Comparison of ENCODE assay signal across 8 cellular contexts in genomic region chr14:91009501-91010152, GRCh38. TPM values are rescaled to one million over a fixed set of nuclear protein-coding genes. Genes with fewer than 3 reads are reported as not detected.
A peak's percentile ranks its signal among the peaks of the same experiment; 100 is the strongest.
DNase-seq lines count a peak whose midpoint lies in the region; ATAC-seq and FAIRE-seq lines count a peak whose summit lies in the region.

No MANE protein-coding gene starts in this region.

- WGBS in neuronal stem cell (ENCODE audit: extremely low coverage in 2 of 2, insufficient read length in 2 of 2, insufficient replicate concordance in 1 of 2), 2 donors = no CpG with 5 or more reads among the region's 3 CpGs

- H2BK12ac ChIP-seq in neuronal stem cell (ENCODE audit: low read length) = no peak overlapping the region

- H3K9ac ChIP-seq in neuronal stem cell (ENCODE audit: low read depth, low read length, poor library complexity) = no peak overlapping the region

- H2AK5ac ChIP-seq in neuronal stem cell (ENCODE audit: low read depth, low read length) = no peak overlapping the region

- FAIRE-seq in GM19239 (lab: Jason Lieb, UNC) = peak; percentile 97

- H3K4me2 ChIP-seq in neuronal stem cell (ENCODE audit: insufficient read depth, low read length, poor library complexity, severe bottlenecking) = no peak overlapping the region

- peak; percentile 93 to 99 for DNase-seq in AML-193 (lab: John Stamatoyannopoulos, UW)
- peak; percentile 41 for DNase-seq in GM19239 (ENCODE audit: insufficient read length, low spot score)
- no peak for DNase-seq in activated CD4-positive, alpha-beta memory T cell treated with anti-CD3 and anti-CD28 coated beads for 36 hours
- DNase-seq in neuronal stem cell (ENCODE audit: low spot score) = no peak
- no peak for DNase-seq in NCI-H748 treated with DMSO at 0.1 percent for 48 hours (lab: John Stamatoyannopoulos, UW)
- DNase-seq in NCI-H2107 (lab: John Stamatoyannopoulos, UW) = no peak

- no peak overlapping the region for H3K23ac ChIP-seq in neuronal stem cell (ENCODE audit: low read depth, low read length, poor library complexity)

- H3K4me3 Mint-ChIP-seq in activated CD4-positive, alpha-beta memory T cell treated with anti-CD3 and anti-CD28 coated beads for 36 hours = no peak overlapping the region
- peak overlapping the region; percentile 57 for H3K4me3 Mint-ChIP-seq in stimulated activated naive CD8-positive, alpha-beta T cell treated with anti-CD3 and anti-CD28 coated beads, Interleukin-15, Interleukin-2, amounts not matched to agents 100 ng/mL and 50 ng/mL, for 24 hours

- no peaks in the 10 kb centered on the region for H3K9me3 ChIP-seq in neuronal stem cell (replicated peaks in 1 of 2; ENCODE audit: control insufficient read depth in 2 of 2, insufficient read depth in 1 of 2, low read depth in 1 of 2, low read length in 2 of 2)

- H3K9me3 Mint-ChIP-seq in activated CD4-positive, alpha-beta memory T cell treated with anti-CD3 and anti-CD28 coated beads for 36 hours = no peaks in the 10 kb centered on the region
- H3K9me3 Mint-ChIP-seq in stimulated activated naive CD8-positive, alpha-beta T cell treated with anti-CD3 and anti-CD28 coated beads, Interleukin-15, Interleukin-2, amounts not matched to agents 100 ng/mL and 50 ng/mL, for 24 hours = no peaks in the 10 kb centered on the region

- intact Hi-C loops in activated CD4-positive, alpha-beta memory T cell treated with anti-CD3 and anti-CD28 coated beads for 36 hours (cut with micrococcal nuclease) = loop anchor here (2.0 kb wide), 1 partner anchor 17 kb away; no protein-coding TSS in a partner anchor

- peak; percentile 94 for ATAC-seq in HG03135 (IDR thresholded peaks at IDR 0.05; ENCODE audit: unreplicated experiment)

- H3K4ac ChIP-seq in neuronal stem cell (ENCODE audit: low read length) = no peak overlapping the region

- H3K14ac ChIP-seq in neuronal stem cell (ENCODE audit: low read length) = no peak overlapping the region

- H2BK120ac ChIP-seq in neuronal stem cell (ENCODE audit: low read depth, low read length) = no peak overlapping the region

- H3K4me3 ChIP-seq in neuronal stem cell (ENCODE audit: low read length in 2 of 2) = no peak overlapping the region

- no peak overlapping the region for H2AFZ ChIP-seq in neuronal stem cell (ENCODE audit: low read length)

- H4K91ac ChIP-seq in neuronal stem cell (ENCODE audit: low read depth, low read length, poor library complexity) = no peak overlapping the region

- no peaks in the 10 kb centered on the region for H3K27me3 Mint-ChIP-seq in activated CD4-positive, alpha-beta memory T cell treated with anti-CD3 and anti-CD28 coated beads for 36 hours
- H3K27me3 Mint-ChIP-seq in stimulated activated naive CD8-positive, alpha-beta T cell treated with anti-CD3 and anti-CD28 coated beads, Interleukin-15, Interleukin-2, amounts not matched to agents 100 ng/mL and 50 ng/mL, for 24 hours = no peaks in the 10 kb centered on the region

- no peak overlapping the region for H3K18ac ChIP-seq in neuronal stem cell (ENCODE audit: low read length)

- H3K27ac ChIP-seq in neuronal stem cell (replicated peaks; ENCODE audit: low read length) = no peak overlapping the region

- POLR2A ChIA-PET in activated CD4-positive, alpha-beta memory T cell treated with anti-CD3 and anti-CD28 coated beads for 36 hours (lab: Charles Lee) = no interaction called here

- H2BK15ac ChIP-seq in neuronal stem cell (ENCODE audit: low read length) = no peak overlapping the region

- no peaks in the 10 kb centered on the region for H3K36me3 ChIP-seq in neuronal stem cell (replicated peaks in 1 of 2; ENCODE audit: control insufficient read depth in 2 of 2, insufficient read depth in 2 of 2, low read length in 2 of 2)

- no peak overlapping the region for H4K8ac ChIP-seq in neuronal stem cell (ENCODE audit: low read depth, low read length)

- no peaks in the 10 kb centered on the region for H3K36me3 Mint-ChIP-seq in activated CD4-positive, alpha-beta memory T cell treated with anti-CD3 and anti-CD28 coated beads for 36 hours
- no peaks in the 10 kb centered on the region for H3K36me3 Mint-ChIP-seq in stimulated activated naive CD8-positive, alpha-beta T cell treated with anti-CD3 and anti-CD28 coated beads, Interleukin-15, Interleukin-2, amounts not matched to agents 100 ng/mL and 50 ng/mL, for 24 hours (ENCODE audit: low read depth)

- no peaks in the 10 kb centered on the region for H3K79me1 ChIP-seq in neuronal stem cell (ENCODE audit: low read depth, low read length)

- no peaks in the 10 kb centered on the region for H3K4me1 ChIP-seq in neuronal stem cell (ENCODE audit: control insufficient read depth in 2 of 2, insufficient read depth in 1 of 2, low read depth in 1 of 2, low read length in 2 of 2)

- no peak overlapping the region for H2BK5ac ChIP-seq in neuronal stem cell (ENCODE audit: low read length)

- peak overlapping the region; percentile 2 for H3K27ac Mint-ChIP-seq in activated CD4-positive, alpha-beta memory T cell treated with anti-CD3 and anti-CD28 coated beads for 36 hours
- peak overlapping the region; percentile 65 for H3K27ac Mint-ChIP-seq in stimulated activated naive CD8-positive, alpha-beta T cell treated with anti-CD3 and anti-CD28 coated beads, Interleukin-15, Interleukin-2, amounts not matched to agents 100 ng/mL and 50 ng/mL, for 24 hours

- H3K27me3 ChIP-seq in neuronal stem cell (ENCODE audit: control insufficient read depth in 3 of 3, insufficient read depth in 3 of 3, low read depth in 1 of 3, low read length in 3 of 3) = no peaks in the 10 kb centered on the region

- CTCF ChIA-PET in activated CD4-positive, alpha-beta memory T cell treated with anti-CD3 and anti-CD28 coated beads for 36 hours (lab: Charles Lee) = interaction anchor here (0.6 kb wide), 1 partner anchor 164 kb away, joined by 3 read pairs; no protein-coding TSS in a partner anchor

- H3K4me1 Mint-ChIP-seq in activated CD4-positive, alpha-beta memory T cell treated with anti-CD3 and anti-CD28 coated beads for 36 hours (ENCODE audit: low read depth) = peaks cover 42% of the 10 kb centered on the region
- peaks cover 47% of the 10 kb centered on the region for H3K4me1 Mint-ChIP-seq in stimulated activated naive CD8-positive, alpha-beta T cell treated with anti-CD3 and anti-CD28 coated beads, Interleukin-15, Interleukin-2, amounts not matched to agents 100 ng/mL and 50 ng/mL, for 24 hours (ENCODE audit: low read depth)

RNA-seq across cellular contexts. Expression of gene RPS6KA5, which starts 50.8 kb away (rescaled TPM):
- 10 to 100 TPM; 18.8 to 19.3 TPM for total RNA-seq in activated CD4-positive, alpha-beta memory T cell treated with anti-CD3 and anti-CD28 coated beads for 36 hours
- 4.1 TPM for polyA plus RNA-seq in neuronal stem cell (2013, experiment 1 of 2)
- 3.8 TPM for polyA plus RNA-seq in neuronal stem cell (2013, experiment 2 of 2)

Comparison
In these comparisons a context has a peak if more than half of its experiments do, and no peak if none do; other contexts are left out.
1. DNase-seq: peak in AML-193 (2 of 2) and GM19239 (single experiment); none in activated CD4-positive, alpha-beta memory T cell treated with anti-CD3 and anti-CD28 coated beads for 36 hours (single experiment), neuronal stem cell (single experiment), NCI-H748 treated with DMSO at 0.1 percent for 48 hours (single experiment) and NCI-H2107 (single experiment).